26 cellular contexts compared by ENCODE assay signal in the genomic region with DNA sequence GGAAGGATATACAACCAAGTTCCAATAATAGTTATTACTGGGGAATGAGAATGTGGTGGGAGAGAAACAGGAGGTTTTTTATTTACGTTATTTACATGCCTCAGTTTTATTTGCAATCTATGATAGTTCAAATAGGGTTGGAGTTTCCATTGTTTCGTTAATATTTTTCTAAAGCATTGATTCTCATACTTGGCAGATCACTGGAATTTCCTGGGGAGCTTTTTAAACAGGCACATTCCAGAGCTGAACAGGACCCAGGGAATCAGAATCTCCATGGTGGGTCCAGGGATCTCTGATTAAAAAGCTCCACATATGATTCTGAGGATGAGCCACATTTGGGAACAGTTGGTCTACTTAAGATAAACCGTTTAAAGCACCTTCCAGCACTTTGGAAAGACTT.
"Had no signal": no experiment of that assay in that cellular context is flagged by ENCODE, and none has a peak within 500 bp of the region (broad histone marks: within the 10 kb centered on the region; RNA-seq: fewer than 3 reads in every experiment).

No MANE protein-coding gene starts in this region.

- H3K9me3 ChIP-seq: left ventricle myocardium inferior, mucosa of descending colon, ovary, prostate gland, sigmoid colon, spleen, tibial nerve, uterus had no signal

- H3K27me3 ChIP-seq: ovary, sigmoid colon, tibial nerve, uterus had no signal

- FAIRE-seq: islet of Langerhans, kidney, small intestine had no signal

- H3K27ac ChIP-seq: left ventricle myocardium inferior, ovary, prostate gland, sigmoid colon, spleen, tibial nerve, uterus had no signal

- H3K4me3 ChIP-seq: left ventricle myocardium inferior, lung, mucosa of descending colon, ovary, prostate gland, sigmoid colon, spleen, tibial nerve, uterus had no signal

- DNase-seq: hypothalamus; immature natural killer cell; kidney; left colon; left ventricle myocardium inferior; mesendoderm; mucosa of descending colon; naive thymus-derived CD4-positive, alpha-beta T cell; ovary; retina; right cardiac atrium; sigmoid colon; small intestine; spleen; stimulated activated CD4-positive, alpha-beta T cell treated with anti-CD3 and anti-CD28 coated beads, Interleukin-4, amount 100 ng/mL, for 4 hours; stimulated activated CD8-positive, alpha-beta memory T cell treated with anti-CD3 and anti-CD28 coated beads, Interleukin-4, amount 100 ng/mL, for 48 hours; stimulated activated naive CD4-positive, alpha-beta T cell treated with Interleukin-2 at 50 U/mL for 16 hours; stimulated activated naive CD8-positive, alpha-beta T cell treated with anti-CD3 and anti-CD28 coated beads, Interleukin-15, amount 100 ng/mL, for 72 hours; substantia nigra; uterus had no signal

- ATAC-seq: left colon; mucosa of descending colon; naive thymus-derived CD4-positive, alpha-beta T cell; natural killer cell treated with Interleukin-12 subunit alpha and Interleukin-12 subunit beta and Interleukin-15 and Interleukin-18, amount 100 ng/mL, for 72 hours; right cardiac atrium; stimulated activated memory B cell treated with anti-CD40 and anti-IgM and Interleukin-4, amounts not matched to agents 10 μg/mL and 1 μg/mL and 100 μg/mL, for 72 hours; stimulated activated naive CD8-positive, alpha-beta T cell treated with anti-CD3 and anti-CD28 coated beads, Interleukin-15, amount 100 ng/mL, for 72 hours had no signal

- H3K4me1 ChIP-seq: left ventricle myocardium inferior, prostate gland, sigmoid colon, spleen, tibial nerve, uterus had no signal

- H3K36me3 ChIP-seq: left ventricle myocardium inferior, ovary, prostate gland, sigmoid colon, spleen, tibial nerve, uterus had no signal
